8 cellular contexts compared by ENCODE assay signal in genomic region chr13:40665754-40666057, GRCh38. TPM values are rescaled to one million over a fixed set of nuclear protein-coding genes. Genes with fewer than 3 reads are reported as not detected.
DNase-seq lines count a peak whose midpoint lies in the region; ATAC-seq and TF ChIP-seq lines count a peak whose summit lies in the region.

No MANE protein-coding gene starts in this region.

- DNase-seq in Calu3 (no peak), HFF-Myc (ENCODE audit: extremely low read depth, low read depth) (no peak), neural crest cell (ENCODE audit: low read depth, low spot score) (no peak), NCI-H1694 treated with DMSO at 0.1 percent for 48 hours (lab: John Stamatoyannopoulos, UW) (no peak)
- DNase-seq in T-helper 2 cell treated with Interferon-gamma antibody and Interleukin-4, amounts not matched to agents 5 μg/mL and 100 μg/mL, for 36 hours (ENCODE audit: low spot score), result peak; percentile 26

- H3K4me1 Mint-ChIP-seq in Calu3 (ENCODE audit: low read depth, unreplicated experiment) (no peaks in the 10 kb centered on the region), neural crest cell (peaks cover 28% of the 10 kb centered on the region)
- peaks cover 42% of the 10 kb centered on the region for H3K4me1 Mint-ChIP-seq in T-helper 2 cell treated with Interferon-gamma antibody and Interleukin-4, amounts not matched to agents 5 μg/mL and 100 μg/mL, for 36 hours (ENCODE audit: low read depth)

- WGBS in ectodermal cell, 2 experiments, result 0% methylated on average over 46 of the region's 46 CpGs

- H3K9me3 ChIP-seq in ectodermal cell (ENCODE audit: control insufficient read depth, low read length), result no peaks in the 10 kb centered on the region

- ATAC-seq in GM21360 (IDR thresholded peaks at IDR 0.05; ENCODE audit: unreplicated experiment), result no peak
- ATAC-seq in HG02938 (IDR thresholded peaks at IDR 0.05; ENCODE audit: unreplicated experiment), result no peak

- H3K27ac ChIP-seq in ectodermal cell (ENCODE audit: insufficient read depth, low read depth, low read length, poor library complexity, severe bottlenecking), result no peak overlapping the region

- H3K36me3 Mint-ChIP-seq in Calu3 (ENCODE audit: insufficient read depth, unreplicated experiment) (peaks cover 53% of the 10 kb centered on the region), neural crest cell (ENCODE audit: low read depth) (no peaks in the 10 kb centered on the region)
- peaks cover 14% of the 10 kb centered on the region for H3K36me3 Mint-ChIP-seq in T-helper 2 cell treated with Interferon-gamma antibody and Interleukin-4, amounts not matched to agents 5 μg/mL and 100 μg/mL, for 36 hours (ENCODE audit: low read depth)

- H3K36me3 ChIP-seq in ectodermal cell (ENCODE audit: control insufficient read depth, insufficient read depth, low read length), result no peaks in the 10 kb centered on the region

- no TSS peak for BruUV-seq in Calu3 (replicated peaks; lab: Mats Ljungman, UMichigan)

- H3K4me3 Mint-ChIP-seq in Calu3 (ENCODE audit: low read depth, unreplicated experiment), result peak overlapping the region; percentile 95
- H3K4me3 Mint-ChIP-seq in T-helper 2 cell treated with Interferon-gamma antibody and Interleukin-4, amounts not matched to agents 5 μg/mL and 100 μg/mL, for 36 hours, result peak overlapping the region; percentile 88
- peak overlapping the region; percentile 88 for H3K4me3 Mint-ChIP-seq in neural crest cell

- TF ChIP-seq CTCF in Calu3 (IDR thresholded peaks at IDR 0.05; ENCODE audit: unreplicated experiment) (no peak), HFF-Myc (IDR thresholded peaks at IDR 0.05; ENCODE audit: low read depth, low read length, missing control alignments) (no peak), neural crest cell (conservative IDR thresholded peaks at IDR 0.05) (no peak)

- no peaks in the 10 kb centered on the region for H3K27me3 Mint-ChIP-seq in Calu3 (ENCODE audit: unreplicated experiment)
- H3K27me3 Mint-ChIP-seq in T-helper 2 cell treated with Interferon-gamma antibody and Interleukin-4, amounts not matched to agents 5 μg/mL and 100 μg/mL, for 36 hours (ENCODE audit: low read depth), result no peaks in the 10 kb centered on the region
- peaks cover 44% of the 10 kb centered on the region for H3K27me3 Mint-ChIP-seq in neural crest cell (ENCODE audit: low read depth)

- CTCF ChIA-PET in Calu3 (lab: Charles Lee), result no interaction called here

- no peaks in the 10 kb centered on the region for H3K4me1 ChIP-seq in ectodermal cell (ENCODE audit: control insufficient read depth, insufficient read depth, low read length)

- intact Hi-C loops in Calu3 (cut with micrococcal nuclease; ENCODE audit: unreplicated experiment), result no loop called here

- peaks cover 45% of the 10 kb centered on the region for H3K27me3 ChIP-seq in ectodermal cell (ENCODE audit: control insufficient read depth, insufficient read depth, low read length, poor library complexity, severe bottlenecking)

- peak overlapping the region; percentile 54 for H3K27ac Mint-ChIP-seq in Calu3 (ENCODE audit: unreplicated experiment)
- peak overlapping the region; percentile 93 for H3K27ac Mint-ChIP-seq in T-helper 2 cell treated with Interferon-gamma antibody and Interleukin-4, amounts not matched to agents 5 μg/mL and 100 μg/mL, for 36 hours
- H3K27ac Mint-ChIP-seq in neural crest cell (ENCODE audit: unreplicated experiment), result no peak overlapping the region

- H3K9me3 Mint-ChIP-seq in Calu3 (ENCODE audit: low read depth, unreplicated experiment), result no peaks in the 10 kb centered on the region
- no peaks in the 10 kb centered on the region for H3K9me3 Mint-ChIP-seq in T-helper 2 cell treated with Interferon-gamma antibody and Interleukin-4, amounts not matched to agents 5 μg/mL and 100 μg/mL, for 36 hours
- no peaks in the 10 kb centered on the region for H3K9me3 Mint-ChIP-seq in neural crest cell

- H3K4me3 ChIP-seq in HFF-Myc (replicated peaks; ENCODE audit: low read depth, low read length), result peak overlapping the region; percentile 57
- H3K4me3 ChIP-seq in ectodermal cell (ENCODE audit: insufficient read depth, low read depth, low read length), result peak overlapping the region; percentile 58

RNA-seq across cellular contexts. Expression of gene FOXO1, which starts 0.7 kb away (rescaled TPM):
- 11.3 and 15.6 TPM in 2 replicates for total RNA-seq in Calu3 (2022)
- 4.0 TPM for polyA plus RNA-seq in ectodermal cell (2013, experiment 1 of 4)
- polyA plus RNA-seq in ectodermal cell (2013, experiment 2 of 4), result 4.0 TPM
- polyA plus RNA-seq in ectodermal cell (2013, experiment 3 of 4), result 5.2 TPM
- polyA plus RNA-seq in ectodermal cell (2013, experiment 4 of 4), result 5.2 TPM
- 8.9 and 10.8 TPM in 2 replicates for total RNA-seq in neural crest cell
